Comparison of ENCODE assay signal across 1 cellular context in the genomic region with DNA sequence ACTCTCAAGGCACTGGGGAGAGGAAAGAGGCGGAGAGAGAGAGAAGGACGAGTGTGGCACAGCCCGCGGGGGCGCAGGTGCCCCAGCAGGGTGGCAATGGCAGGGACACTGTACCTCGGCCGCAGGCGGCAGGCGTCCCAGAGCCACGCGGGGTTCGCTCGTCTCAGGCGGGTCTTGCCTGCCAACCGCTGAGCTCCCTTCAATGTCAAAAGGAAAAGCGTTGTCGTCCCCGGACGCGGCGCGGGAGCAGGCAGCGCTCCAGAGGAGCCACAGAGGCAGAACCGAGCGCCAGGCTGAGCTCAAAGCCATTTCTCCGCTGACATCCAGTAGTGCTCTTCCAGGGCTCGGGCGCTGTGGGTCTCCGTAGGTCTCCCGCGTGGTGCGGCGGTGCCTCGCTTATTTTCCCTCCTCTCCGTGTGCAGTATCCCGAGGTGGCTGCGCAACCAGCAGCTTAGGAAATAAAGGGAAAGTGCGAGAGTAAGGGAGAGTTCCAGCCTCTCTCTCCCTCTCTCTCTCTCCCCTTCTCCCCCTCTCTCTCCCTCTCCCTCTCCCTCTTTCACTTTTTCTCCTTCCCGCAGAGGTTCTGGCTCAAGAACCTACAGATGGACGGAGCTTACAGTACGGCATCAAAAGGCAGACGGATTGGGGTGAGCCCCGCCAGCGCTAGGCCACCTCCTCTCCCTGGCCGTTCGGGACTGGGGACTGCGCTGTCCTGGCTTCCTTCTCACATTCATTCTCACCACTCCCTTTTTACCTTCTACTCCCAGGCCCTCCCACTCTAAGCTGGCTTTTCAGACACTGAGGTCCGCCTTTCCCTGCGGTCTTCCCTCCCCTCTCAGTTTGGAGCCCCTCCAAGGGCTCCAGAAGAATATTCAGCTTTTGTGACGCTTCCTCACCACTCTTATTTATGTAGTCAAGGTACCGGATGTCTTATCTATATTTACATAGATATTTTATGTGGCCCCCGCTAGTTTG.
A peak's percentile ranks its signal among the peaks of the same experiment; 100 is the strongest.
TF ChIP-seq lines count a peak whose summit lies in the region.

Gene LAMA4, minus strand, starts transcription at position 726 of the 975 bp plus-strand sequence. Its CDS starts 417 bp downstream, at position 309.

TF ChIP-seq in HEK293, 187 proteins besides CTCF, POLR2A, EP300 and RAD21 (continued from another document and continues in another):
- no peak for TF ChIP-seq PRDM2 (tag by site-specific recombination; IDR thresholded peaks at IDR 0.05; ENCODE audit: borderline replicate concordance)
- peak; percentile 58 for TF ChIP-seq ZNF394 (tag by site-specific recombination; IDR thresholded peaks at IDR 0.05; ENCODE audit: borderline replicate concordance)
- no peak for TF ChIP-seq TSHZ1 (tag by site-specific recombination; IDR thresholded peaks at IDR 0.05; ENCODE audit: borderline replicate concordance)
- TF ChIP-seq TRIM28 (IDR thresholded peaks at IDR 0.05; ENCODE audit: borderline replicate concordance, low read length), result 0 out of 2 replicates have a peak, but pooled peaks have one; percentile 14
- peak; percentile 61 for TF ChIP-seq PATZ1 (tag by site-specific recombination; IDR thresholded peaks at IDR 0.05)
- no peak for TF ChIP-seq HOXC10 (CRISPR knock-in tag; IDR thresholded peaks at IDR 0.05)
- no peak; the same call in 1 of the 2 replicates for TF ChIP-seq ZNF513 (tag by site-specific recombination; IDR thresholded peaks at IDR 0.05)
- TF ChIP-seq ZBTB20 (tag by site-specific recombination; IDR thresholded peaks at IDR 0.05), result peak; percentile 91
- TF ChIP-seq ZNF114 (tag by site-specific recombination; IDR thresholded peaks at IDR 0.05), result no peak
- TF ChIP-seq ZNF777 (tag by site-specific recombination; IDR thresholded peaks at IDR 0.05; ENCODE audit: borderline replicate concordance), result no peak; the same call in 1 of the 2 replicates
- TF ChIP-seq ZNF341 (tag by site-specific recombination; IDR thresholded peaks at IDR 0.05; ENCODE audit: low read depth), result peak; percentile 83
- no peak for TF ChIP-seq ZNF112 (tag by site-specific recombination; IDR thresholded peaks at IDR 0.05)
- TF ChIP-seq ELK4 (IDR thresholded peaks at IDR 0.05; ENCODE audit: borderline replicate concordance, low read depth, low read length), result no peak
- TF ChIP-seq ZNF48 (tag by site-specific recombination; IDR thresholded peaks at IDR 0.05), result no peak
- peak; percentile 51; the same call in 1 of the 2 replicates for TF ChIP-seq ZNF18 (tag by site-specific recombination; IDR thresholded peaks at IDR 0.05)
- 0 out of 2 replicates have a peak, but pooled peaks have one; percentile 17 for TF ChIP-seq ZNF558 (tag by site-specific recombination; IDR thresholded peaks at IDR 0.05)
- TF ChIP-seq SCRT2 (tag by site-specific recombination; IDR thresholded peaks at IDR 0.05), result no peak; the same call in 1 of the 2 replicates
- TF ChIP-seq TCF7L2 (IDR thresholded peaks at IDR 0.05; ENCODE audit: borderline replicate concordance, low read depth, low read length), result no peak
- no peak for TF ChIP-seq ZNF140 (tag by site-specific recombination; IDR thresholded peaks at IDR 0.05)
- no peak for TF ChIP-seq ZNF433 (tag by site-specific recombination; IDR thresholded peaks at IDR 0.05; ENCODE audit: low read depth)
- peak; percentile 64 for TF ChIP-seq YY1 (tag by site-specific recombination; IDR thresholded peaks at IDR 0.05)
- TF ChIP-seq ZNF292 (tag by site-specific recombination; IDR thresholded peaks at IDR 0.05; ENCODE audit: borderline replicate concordance, low read depth), result no peak
- no peak for TF ChIP-seq ZNF837 (tag by site-specific recombination; IDR thresholded peaks at IDR 0.05)
- TF ChIP-seq ZBTB17 (tag by site-specific recombination; IDR thresholded peaks at IDR 0.05), result peak; percentile 84
- no peak for TF ChIP-seq ZNF555 (tag by site-specific recombination; conservative IDR thresholded peaks at IDR 0.05)
- TF ChIP-seq ZNF621 (tag by site-specific recombination; IDR thresholded peaks at IDR 0.05), result no peak
- 0 out of 2 replicates have a peak, but pooled peaks have one; percentile 29 for TF ChIP-seq ZNF169 (tag by site-specific recombination; IDR thresholded peaks at IDR 0.05)
- TF ChIP-seq ZBTB26 (tag by site-specific recombination; optimal IDR thresholded peaks at IDR 0.05), result peak; percentile 61
- no peak for TF ChIP-seq KLF10 (tag by site-specific recombination; IDR thresholded peaks at IDR 0.05)
- TF ChIP-seq EGR2 (tag by site-specific recombination; IDR thresholded peaks at IDR 0.05; ENCODE audit: low read depth), result peak; percentile 37
- TF ChIP-seq, protein P1, sequence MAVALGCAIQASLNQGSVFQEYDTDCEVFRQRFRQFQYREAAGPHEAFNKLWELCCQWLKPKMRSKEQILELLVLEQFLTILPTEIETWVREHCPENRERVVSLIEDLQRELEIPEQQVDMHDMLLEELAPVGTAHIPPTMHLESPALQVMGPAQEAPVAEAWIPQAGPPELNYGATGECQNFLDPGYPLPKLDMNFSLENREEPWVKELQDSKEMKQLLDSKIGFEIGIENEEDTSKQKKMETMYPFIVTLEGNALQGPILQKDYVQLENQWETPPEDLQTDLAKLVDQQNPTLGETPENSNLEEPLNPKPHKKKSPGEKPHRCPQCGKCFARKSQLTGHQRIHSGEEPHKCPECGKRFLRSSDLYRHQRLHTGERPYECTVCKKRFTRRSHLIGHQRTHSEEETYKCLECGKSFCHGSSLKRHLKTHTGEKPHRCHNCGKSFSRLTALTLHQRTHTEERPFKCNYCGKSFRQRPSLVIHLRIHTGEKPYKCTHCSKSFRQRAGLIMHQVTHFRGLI (tag by site-specific recombination; IDR thresholded peaks at IDR 0.05), result no peak
- no peak for TF ChIP-seq RBAK (tag by site-specific recombination; IDR thresholded peaks at IDR 0.05)
- TF ChIP-seq ZNF274 (IDR thresholded peaks at IDR 0.05; ENCODE audit: low read length), result no peak
- TF ChIP-seq ZNF274 (tag by site-specific recombination; IDR thresholded peaks at IDR 0.05; ENCODE audit: borderline replicate concordance), result no peak
- TF ChIP-seq ZNF544 (tag by site-specific recombination; IDR thresholded peaks at IDR 0.05), result no peak
- peak; percentile 71; the same call in 1 of the 2 replicates for TF ChIP-seq ZNF2 (tag by site-specific recombination; IDR thresholded peaks at IDR 0.05)
